ENCODE assay signal across 9 cellular contexts in the genomic region with DNA sequence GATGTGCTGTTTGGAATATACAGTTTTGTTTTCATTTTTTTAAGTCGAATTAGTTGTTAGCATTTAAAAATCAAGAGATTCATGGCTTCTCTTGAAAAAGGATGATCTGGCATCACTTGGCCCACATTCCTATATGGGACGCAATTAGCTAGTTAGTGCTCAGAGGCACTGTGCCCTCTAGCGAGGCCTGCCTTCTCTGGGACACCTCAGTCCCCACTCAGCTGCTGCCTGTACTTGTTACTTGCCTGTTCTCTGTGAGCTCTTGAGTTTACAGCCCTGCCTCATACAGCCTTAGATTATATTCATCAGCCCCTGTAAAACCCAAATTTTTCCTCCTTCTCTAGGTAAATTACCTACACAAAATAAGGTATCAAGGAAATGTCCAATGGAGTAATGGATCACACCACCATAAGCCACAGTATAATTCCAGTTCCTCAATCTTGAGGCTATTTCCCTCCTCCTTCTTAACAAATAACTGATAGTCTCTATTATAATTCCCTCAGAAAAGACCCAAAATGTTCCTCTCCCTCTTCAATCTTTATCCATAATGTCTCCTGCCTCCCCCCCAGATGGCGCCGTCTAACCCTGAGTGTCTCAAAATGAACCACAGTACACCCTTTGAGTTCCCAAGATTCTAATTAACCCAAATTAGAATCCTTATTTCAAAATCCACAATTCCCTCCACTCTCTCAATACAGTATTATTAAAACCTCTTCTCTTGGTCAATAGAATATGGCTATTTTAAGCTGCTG. TPM values are rescaled to one million over a fixed set of nuclear protein-coding genes. Genes with fewer than 3 reads are reported as not detected.
DNase-seq lines count a peak whose midpoint lies in the region; ATAC-seq lines count a peak whose summit lies in the region.
"Had no signal": no experiment of that assay in that cellular context is flagged by ENCODE, and none has a peak within 500 bp of the region (broad histone marks: within the 10 kb centered on the region; RNA-seq: fewer than 3 reads in every experiment).

No MANE protein-coding gene starts in this region.

- H3K27me3 Mint-ChIP-seq in activated naive CD8-positive, alpha-beta T cell: no peaks in the 10 kb centered on the region
- no peaks in the 10 kb centered on the region for H3K27me3 Mint-ChIP-seq in activated naive CD8-positive, alpha-beta T cell treated with anti-CD3 and anti-CD28 coated beads for 36 hours

- peak overlapping the region; percentile 35 for H3K4me3 Mint-ChIP-seq in activated naive CD8-positive, alpha-beta T cell
- H3K4me3 Mint-ChIP-seq in activated naive CD8-positive, alpha-beta T cell treated with anti-CD3 and anti-CD28 coated beads for 36 hours: no peak overlapping the region
- H3K4me3 Mint-ChIP-seq: dendritic cell treated with granulocyte-macrophage colony-stimulating factor and Interleukin-4, amounts not matched to agents 40 ng/mL and 50 ng/mL, for 4 days had no signal

- peaks cover 43% of the 10 kb centered on the region for H3K4me1 Mint-ChIP-seq in activated naive CD8-positive, alpha-beta T cell (ENCODE audit: low read depth)
- H3K4me1 Mint-ChIP-seq in activated naive CD8-positive, alpha-beta T cell treated with anti-CD3 and anti-CD28 coated beads for 36 hours: peaks cover 22% of the 10 kb centered on the region

- H3K9me3 Mint-ChIP-seq in activated naive CD8-positive, alpha-beta T cell (ENCODE audit: low read depth): no peaks in the 10 kb centered on the region
- no peaks in the 10 kb centered on the region for H3K9me3 Mint-ChIP-seq in activated naive CD8-positive, alpha-beta T cell treated with anti-CD3 and anti-CD28 coated beads for 36 hours
- H3K9me3 Mint-ChIP-seq: dendritic cell treated with granulocyte-macrophage colony-stimulating factor and Interleukin-4, amounts not matched to agents 40 ng/mL and 50 ng/mL, for 4 days had no signal

- H3K27ac Mint-ChIP-seq in activated naive CD8-positive, alpha-beta T cell: peak overlapping the region; percentile 13
- no peak overlapping the region for H3K27ac Mint-ChIP-seq in activated naive CD8-positive, alpha-beta T cell treated with anti-CD3 and anti-CD28 coated beads for 36 hours
- H3K27ac Mint-ChIP-seq: dendritic cell treated with granulocyte-macrophage colony-stimulating factor and Interleukin-4, amounts not matched to agents 40 ng/mL and 50 ng/mL, for 4 days had no signal

- ATAC-seq in GM18520 (IDR thresholded peaks at IDR 0.05; ENCODE audit: unreplicated experiment): no peak
- no peak for ATAC-seq in HG02970 (IDR thresholded peaks at IDR 0.05; ENCODE audit: low FRiP score, unreplicated experiment)

- H3K36me3 Mint-ChIP-seq in activated naive CD8-positive, alpha-beta T cell: peaks cover 12% of the 10 kb centered on the region
- peaks cover 22% of the 10 kb centered on the region for H3K36me3 Mint-ChIP-seq in activated naive CD8-positive, alpha-beta T cell treated with anti-CD3 and anti-CD28 coated beads for 36 hours

- DNase-seq in activated naive CD8-positive, alpha-beta T cell treated with anti-CD3 and anti-CD28 coated beads for 36 hours: no peak
- DNase-seq in NCI-H748 treated with DMSO at 0.1 percent for 48 hours (lab: John Stamatoyannopoulos, UW): peak; percentile 17
- peak; percentile 44 for DNase-seq in activated naive CD4-positive, alpha-beta T cell treated with anti-CD3 and anti-CD28 coated beads, Interleukin-2, amount 50 U/mL, for 16 hours
- DNase-seq in medulla oblongata (ENCODE audit: extremely low spot score): peak; percentile 30
- DNase-seq in epidermal melanocyte (ENCODE audit: insufficient read length, low spot score): no peak

RNA-seq across cellular contexts. Expression of a gene that starts 2.7 kb away (rescaled TPM):
- total RNA-seq in activated naive CD8-positive, alpha-beta T cell treated with anti-CD3 and anti-CD28 coated beads for 36 hours: 10 to 100 TPM; 10.6 to 10.7 TPM

Comparison
In these comparisons a context has a peak if more than half of its experiments do, and no peak if none do; other contexts are left out.
1. DNase-seq: peak in NCI-H748 treated with DMSO at 0.1 percent for 48 hours (single experiment), activated naive CD4-positive, alpha-beta T cell treated with anti-CD3 and anti-CD28 coated beads, Interleukin-2, amount 50 U/mL, for 16 hours (single experiment) and medulla oblongata (single experiment); none in activated naive CD8-positive, alpha-beta T cell treated with anti-CD3 and anti-CD28 coated beads for 36 hours (single experiment) and epidermal melanocyte (single experiment).